Comparison of ENCODE assay signal across 29 cellular contexts in the genomic region with DNA sequence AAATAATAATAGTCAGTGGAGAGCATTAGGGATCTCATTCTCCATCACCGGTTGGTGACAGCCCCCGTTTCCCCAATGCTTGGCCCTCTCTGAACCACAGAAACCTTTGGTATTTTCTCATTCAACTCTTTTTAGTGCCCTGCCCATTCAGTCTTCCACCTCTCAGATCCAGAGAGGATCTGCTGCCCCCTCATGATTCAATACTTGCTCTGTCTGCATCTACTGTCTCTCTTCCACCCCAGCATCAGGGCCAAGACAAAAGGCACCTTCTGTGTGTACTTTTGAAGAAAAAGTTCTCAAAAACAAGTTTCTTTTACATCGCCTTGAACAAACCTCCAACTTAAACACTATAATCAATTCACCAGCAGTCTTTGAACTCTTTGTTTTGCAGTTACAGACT. TPM values are rescaled to one million over a fixed set of nuclear protein-coding genes. Genes with fewer than 3 reads are reported as not detected.
DNase-seq lines count a peak whose midpoint lies in the region; ATAC-seq lines count a peak whose summit lies in the region.
"Had no signal": no experiment of that assay in that cellular context is flagged by ENCODE, and none has a peak within 500 bp of the region (broad histone marks: within the 10 kb centered on the region; RNA-seq: fewer than 3 reads in every experiment).

No MANE protein-coding gene starts in this region.

- H3K27me3 ChIP-seq in NT2/D1 (ENCODE audit: insufficient read depth, insufficient read length), result no peaks in the 10 kb centered on the region
- H3K27me3 ChIP-seq: body of pancreas, gastroesophageal sphincter, neutrophil, sigmoid colon had no signal

- intact Hi-C loops in Right ventricle myocardium superior (cut with DNase I), result loop anchor here (10.0 kb wide), 1 partner anchor 50 kb away; no protein-coding TSS in a partner anchor
- intact Hi-C loops in cardiac septum (cut with DNase I), result loop anchor here (10.0 kb wide), 1 partner anchor 150 kb away; a partner anchor contains a TSS

- no peak overlapping the region for H3K9ac ChIP-seq in NT2/D1 (ENCODE audit: insufficient read length, low read depth)

- peaks cover 4% of the 10 kb centered on the region; the same call in 1 of the 2 replicates for H3K9me3 ChIP-seq in NT2/D1 (ENCODE audit: insufficient read depth, low read length)
- H3K9me3 ChIP-seq: adrenal gland, body of pancreas, gastroesophageal sphincter, neutrophil, sigmoid colon, tibial nerve had no signal

- H3K4me1 ChIP-seq in NT2/D1 (ENCODE audit: insufficient read depth, insufficient read length), result no peaks in the 10 kb centered on the region
- H3K4me1 ChIP-seq: adrenal gland, body of pancreas, gastroesophageal sphincter, sigmoid colon, tibial nerve had no signal

- peak; percentile 43 for ATAC-seq in Right ventricle myocardium superior (ENCODE audit: poor library complexity)
- ATAC-seq in HG03354 (IDR thresholded peaks at IDR 0.05; ENCODE audit: poor library complexity, severe bottlenecking, unreplicated experiment), result no peak
- ATAC-seq: activated CD4-positive, CD25-positive, alpha-beta regulatory T cell treated with anti-CD3 and anti-CD28 coated beads, Interleukin-2, amount 50 U/mL, for 24 hours; body of pancreas; gastroesophageal sphincter; left colon; SK-N-SH treated with all-trans-retinoic acid at 6 μM for 48 hours; T-helper 17 cell had no signal

- H3K4me3 ChIP-seq in NT2/D1 (ENCODE audit: insufficient read length, low read depth), result no peak overlapping the region
- H3K4me3 ChIP-seq: adrenal gland, body of pancreas, gastroesophageal sphincter, sigmoid colon, tibial nerve had no signal

- no peak for DNase-seq in Right ventricle myocardium superior
- DNase-seq in cardiac septum (ENCODE audit: low spot score), result no peak
- DNase-seq in NT2/D1 (ENCODE audit: low read depth, low spot score), result peak; percentile 2
- peak; percentile 6 for DNase-seq in foreskin melanocyte
- peak; percentile 2 for DNase-seq in pons (ENCODE audit: low spot score)
- DNase-seq in SIG-M5 (lab: John Stamatoyannopoulos, UW), result no peak
- no peak for DNase-seq in ecto neural progenitor cell (ENCODE audit: low spot score)
- DNase-seq: activated CD4-positive, alpha-beta memory T cell treated with anti-CD3 and anti-CD28 coated beads for 36 hours; activated naive CD4-positive, alpha-beta T cell treated with Interleukin-2 at 50 U/mL for 16 hours; adrenal gland; body of pancreas; dermis blood vessel endothelial cell; DND-41; hippocampal formation; left colon; NCI-H1048; NCI-H1694; NCI-H446 treated with DMSO at 0.1 percent for 48 hours; NCI-H774; sigmoid colon; stimulated activated CD4-positive, alpha-beta T cell treated with anti-CD3 and anti-CD28 coated beads, Interleukin-4, amount 100 ng/mL, for 24 hours; T-helper 17 cell had no signal

- no peaks in the 10 kb centered on the region for H3K36me3 ChIP-seq in NT2/D1 (ENCODE audit: insufficient read depth, insufficient read length, low read length)
- H3K36me3 ChIP-seq: adrenal gland, gastroesophageal sphincter, neutrophil, sigmoid colon, tibial nerve had no signal

RNA-seq across cellular contexts. Expression of a gene that starts 19.3 kb away (rescaled TPM):
- 0.94 TPM for total RNA-seq in Right ventricle myocardium superior
- 0.94 TPM for total RNA-seq in cardiac septum

RNA-seq across cellular contexts. Expression of a gene that starts 44.5 kb away (rescaled TPM):
- total RNA-seq in Right ventricle myocardium superior (13.3 TPM), cardiac septum (113 TPM)
- total RNA-seq: activated CD4-positive, alpha-beta memory T cell treated with anti-CD3 and anti-CD28 coated beads for 36 hours; dermis blood vessel endothelial cell; H4; T-helper 17 cell had no signal

Comparison
In these comparisons a context has a peak if more than half of its experiments do, and no peak if none do; other contexts are left out.
1. DNase-seq: peak in NT2/D1 (single experiment), foreskin melanocyte (single experiment) and pons (single experiment); none in Right ventricle myocardium superior (single experiment), cardiac septum (single experiment), SIG-M5 (single experiment) and ecto neural progenitor cell (single experiment).